In genomic region chr19:3194063-3194702, GRCh38 we compare ENCODE assay signal across 1 cellular context.
TF ChIP-seq lines count a peak whose summit lies in the region.

No MANE protein-coding gene starts in this region.

TF ChIP-seq in K562, 482 proteins besides CTCF, POLR2A, EP300 and RAD21 (continues in another document):
- TF ChIP-seq ZNF589 (CRISPR knock-in tag; IDR thresholded peaks at IDR 0.05; ENCODE audit: low read depth) (no peak), SIN3B (IDR thresholded peaks at IDR 0.05; ENCODE audit: low read depth) (no peak), HDAC8 (tag; IDR thresholded peaks at IDR 0.05) (peak; percentile 33; the same call in 1 of the 2 replicates), ARNT (IDR thresholded peaks at IDR 0.05) (peak; percentile 15 to 68; a peak in 1 of 4 replicates), NFATC3 (IDR thresholded peaks at IDR 0.05) (peak; percentile 81; the same call in 1 of the 2 replicates), MAX (CRISPR knock-in tag; IDR thresholded peaks at IDR 0.05) (0 out of 2 replicates have a peak, but pooled peaks have one; percentile 2), NFRKB (IDR thresholded peaks at IDR 0.05; ENCODE audit: low read depth) (0 out of 2 replicates have a peak, but pooled peaks have one; percentile 49), ETV5 (CRISPR knock-in tag; IDR thresholded peaks at IDR 0.05; ENCODE audit: low read depth) (no peak), ATF7 (IDR thresholded peaks at IDR 0.05) (peak; percentile 49), ZNF24 (IDR thresholded peaks at IDR 0.05) (peak; percentile 72; the same call in 1 of the 2 replicates), GABPB1 (CRISPR knock-in tag; IDR thresholded peaks at IDR 0.05) (peak; percentile 57; the same call in 1 of the 2 replicates), CXXC5 (CRISPR knock-in tag; IDR thresholded peaks at IDR 0.05) (peak; percentile 51; the same call in 1 of the 2 replicates), ADNP (tag; IDR thresholded peaks at IDR 0.05) (peak; percentile 94), ARID2 (IDR thresholded peaks at IDR 0.05) (no peak), TAL1 (IDR thresholded peaks at IDR 0.05) (peak; percentile 86), CHD1 (IDR thresholded peaks at IDR 0.05; ENCODE audit: low read length) (peak; percentile 33), ESRRA (IDR thresholded peaks at IDR 0.05; ENCODE audit: borderline replicate concordance, low read depth) (0 out of 2 replicates have a peak, but pooled peaks have one; percentile 8), SNIP1 (IDR thresholded peaks at IDR 0.05; ENCODE audit: low read depth) (no peak), ZNF316 (IDR thresholded peaks at IDR 0.05) (no peak), ZFP36 (IDR thresholded peaks at IDR 0.05; ENCODE audit: low read depth, low read length, partially characterized antibody) (peak; percentile 19), HOXB6 (CRISPR knock-in tag; IDR thresholded peaks at IDR 0.05; ENCODE audit: borderline replicate concordance) (no peak), SIX5 (IDR thresholded peaks at IDR 0.05; ENCODE audit: borderline replicate concordance in 1 of 2, insufficient read depth in 1 of 2, low read depth in 1 of 2, low read length in 2 of 2) (no peak), LEF1 (IDR thresholded peaks at IDR 0.05) (peak; percentile 51; the same call in 1 of the 2 replicates), SOX6 (IDR thresholded peaks at IDR 0.05) (peak; percentile 72), HCFC1 (IDR thresholded peaks at IDR 0.05; ENCODE audit: low read depth, low read length) (peak; percentile 31; the same call in 1 of the 2 replicates), CREB3L1 (IDR thresholded peaks at IDR 0.05; ENCODE audit: borderline replicate concordance, low read depth) (peak; percentile 48; the same call in 1 of the 2 replicates), CREB1 (IDR thresholded peaks at IDR 0.05) (no peak), CREB1 (CRISPR knock-in tag; IDR thresholded peaks at IDR 0.05) (peak; percentile 43; the same call in 1 of the 2 replicates), PKNOX1 (IDR thresholded peaks at IDR 0.05) (0 out of 2 replicates have a peak, but pooled peaks have one; percentile 2), RAD51 (IDR thresholded peaks at IDR 0.05; ENCODE audit: borderline replicate concordance, low read depth) (0 out of 2 replicates have a peak, but pooled peaks have one; percentile 5), MIER1 (IDR thresholded peaks at IDR 0.05; ENCODE audit: low read depth) (no peak), TEAD1 (CRISPR knock-in tag; IDR thresholded peaks at IDR 0.05) (peak in 1 of 2 experiments; percentile 47; a peak in 1 of 4 replicates), SMARCA4 (IDR thresholded peaks at IDR 0.05) (peak; percentile 75), SIN3A (IDR thresholded peaks at IDR 0.05; ENCODE audit: borderline replicate concordance in 2 of 2, control insufficient read depth in 1 of 2, low read depth in 2 of 2, low read length in 2 of 2) (peak in 1 of 2 experiments; percentile 49; a peak in 1 of 4 replicates), MECOM (CRISPR knock-in tag; IDR thresholded peaks at IDR 0.05) (no peak), ZNF384 (IDR thresholded peaks at IDR 0.05; ENCODE audit: low read depth, low read length) (peak; percentile 88), ARID1B (IDR thresholded peaks at IDR 0.05) (peak; percentile 91), CHD2 (IDR thresholded peaks at IDR 0.05; ENCODE audit: low read depth, low read length) (no peak), GATAD2B (IDR thresholded peaks at IDR 0.05; ENCODE audit: borderline replicate concordance) (no peak), MAFK (IDR thresholded peaks at IDR 0.05; ENCODE audit: low read length) (peak; percentile 11; the same call in 1 of the 2 replicates), YY1 (IDR thresholded peaks at IDR 0.05; ENCODE audit: borderline replicate concordance in 1 of 3, control insufficient read depth in 1 of 3, extremely low read depth in 1 of 3, insufficient read depth in 3 of 3, insufficient read length in 1 of 3, insufficient replicate concordance in 2 of 3, low read depth in 1 of 3, low read length in 2 of 3) (peak in 2 of 3 experiments; percentile 19 to 33), FOXM1 (IDR thresholded peaks at IDR 0.05; ENCODE audit: low read depth) (peak; percentile 72), FOXM1 (CRISPR knock-in tag; IDR thresholded peaks at IDR 0.05; ENCODE audit: low read depth) (no peak), TRIM24 (IDR thresholded peaks at IDR 0.05) (peak; percentile 62 to 70; a peak in 2 of 4 replicates), GATA2 (CRISPR knock-in tag; IDR thresholded peaks at IDR 0.05) (peak; percentile 54; the same call in 1 of the 2 replicates), CBFA2T3 (IDR thresholded peaks at IDR 0.05) (peak; percentile 93), STAT5A (IDR thresholded peaks at IDR 0.05; ENCODE audit: borderline replicate concordance, low read length) (peak; percentile 63; the same call in 1 of the 2 replicates)
- TF ChIP-seq, protein P1, sequence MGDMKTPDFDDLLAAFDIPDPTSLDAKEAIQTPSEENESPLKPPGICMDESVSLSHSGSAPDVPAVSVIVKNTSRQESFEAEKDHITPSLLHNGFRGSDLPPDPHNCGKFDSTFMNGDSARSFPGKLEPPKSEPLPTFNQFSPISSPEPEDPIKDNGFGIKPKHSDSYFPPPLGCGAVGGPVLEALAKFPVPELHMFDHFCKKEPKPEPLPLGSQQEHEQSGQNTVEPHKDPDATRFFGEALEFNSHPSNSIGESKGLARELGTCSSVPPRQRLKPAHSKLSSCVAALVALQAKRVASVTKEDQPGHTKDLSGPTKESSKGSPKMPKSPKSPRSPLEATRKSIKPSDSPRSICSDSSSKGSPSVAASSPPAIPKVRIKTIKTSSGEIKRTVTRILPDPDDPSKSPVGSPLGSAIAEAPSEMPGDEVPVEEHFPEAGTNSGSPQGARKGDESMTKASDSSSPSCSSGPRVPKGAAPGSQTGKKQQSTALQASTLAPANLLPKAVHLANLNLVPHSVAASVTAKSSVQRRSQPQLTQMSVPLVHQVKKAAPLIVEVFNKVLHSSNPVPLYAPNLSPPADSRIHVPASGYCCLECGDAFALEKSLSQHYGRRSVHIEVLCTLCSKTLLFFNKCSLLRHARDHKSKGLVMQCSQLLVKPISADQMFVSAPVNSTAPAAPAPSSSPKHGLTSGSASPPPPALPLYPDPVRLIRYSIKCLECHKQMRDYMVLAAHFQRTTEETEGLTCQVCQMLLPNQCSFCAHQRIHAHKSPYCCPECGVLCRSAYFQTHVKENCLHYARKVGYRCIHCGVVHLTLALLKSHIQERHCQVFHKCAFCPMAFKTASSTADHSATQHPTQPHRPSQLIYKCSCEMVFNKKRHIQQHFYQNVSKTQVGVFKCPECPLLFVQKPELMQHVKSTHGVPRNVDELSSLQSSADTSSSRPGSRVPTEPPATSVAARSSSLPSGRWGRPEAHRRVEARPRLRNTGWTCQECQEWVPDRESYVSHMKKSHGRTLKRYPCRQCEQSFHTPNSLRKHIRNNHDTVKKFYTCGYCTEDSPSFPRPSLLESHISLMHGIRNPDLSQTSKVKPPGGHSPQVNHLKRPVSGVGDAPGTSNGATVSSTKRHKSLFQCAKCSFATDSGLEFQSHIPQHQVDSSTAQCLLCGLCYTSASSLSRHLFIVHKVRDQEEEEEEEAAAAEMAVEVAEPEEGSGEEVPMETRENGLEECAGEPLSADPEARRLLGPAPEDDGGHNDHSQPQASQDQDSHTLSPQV (IDR thresholded peaks at IDR 0.05): peak; percentile 68; the same call in 1 of the 2 replicates
- TF ChIP-seq, protein P2, sequence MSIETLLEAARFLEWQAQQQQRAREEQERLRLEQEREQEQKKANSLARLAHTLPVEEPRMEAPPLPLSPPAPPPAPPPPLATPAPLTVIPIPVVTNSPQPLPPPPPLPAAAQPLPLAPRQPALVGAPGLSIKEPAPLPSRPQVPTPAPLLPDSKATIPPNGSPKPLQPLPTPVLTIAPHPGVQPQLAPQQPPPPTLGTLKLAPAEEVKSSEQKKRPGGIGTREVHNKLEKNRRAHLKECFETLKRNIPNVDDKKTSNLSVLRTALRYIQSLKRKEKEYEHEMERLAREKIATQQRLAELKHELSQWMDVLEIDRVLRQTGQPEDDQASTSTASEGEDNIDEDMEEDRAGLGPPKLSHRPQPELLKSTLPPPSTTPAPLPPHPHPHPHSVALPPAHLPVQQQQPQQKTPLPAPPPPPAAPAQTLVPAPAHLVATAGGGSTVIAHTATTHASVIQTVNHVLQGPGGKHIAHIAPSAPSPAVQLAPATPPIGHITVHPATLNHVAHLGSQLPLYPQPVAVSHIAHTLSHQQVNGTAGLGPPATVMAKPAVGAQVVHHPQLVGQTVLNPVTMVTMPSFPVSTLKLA (conservative IDR thresholded peaks at IDR 0.05): peak; percentile 59 to 71; a peak in 3 of 4 replicates
- TF ChIP-seq, protein P3, sequence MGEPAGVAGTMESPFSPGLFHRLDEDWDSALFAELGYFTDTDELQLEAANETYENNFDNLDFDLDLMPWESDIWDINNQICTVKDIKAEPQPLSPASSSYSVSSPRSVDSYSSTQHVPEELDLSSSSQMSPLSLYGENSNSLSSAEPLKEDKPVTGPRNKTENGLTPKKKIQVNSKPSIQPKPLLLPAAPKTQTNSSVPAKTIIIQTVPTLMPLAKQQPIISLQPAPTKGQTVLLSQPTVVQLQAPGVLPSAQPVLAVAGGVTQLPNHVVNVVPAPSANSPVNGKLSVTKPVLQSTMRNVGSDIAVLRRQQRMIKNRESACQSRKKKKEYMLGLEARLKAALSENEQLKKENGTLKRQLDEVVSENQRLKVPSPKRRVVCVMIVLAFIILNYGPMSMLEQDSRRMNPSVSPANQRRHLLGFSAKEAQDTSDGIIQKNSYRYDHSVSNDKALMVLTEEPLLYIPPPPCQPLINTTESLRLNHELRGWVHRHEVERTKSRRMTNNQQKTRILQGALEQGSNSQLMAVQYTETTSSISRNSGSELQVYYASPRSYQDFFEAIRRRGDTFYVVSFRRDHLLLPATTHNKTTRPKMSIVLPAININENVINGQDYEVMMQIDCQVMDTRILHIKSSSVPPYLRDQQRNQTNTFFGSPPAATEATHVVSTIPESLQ (CRISPR knock-in tag; IDR thresholded peaks at IDR 0.05): no peak
- TF ChIP-seq, protein P4, sequence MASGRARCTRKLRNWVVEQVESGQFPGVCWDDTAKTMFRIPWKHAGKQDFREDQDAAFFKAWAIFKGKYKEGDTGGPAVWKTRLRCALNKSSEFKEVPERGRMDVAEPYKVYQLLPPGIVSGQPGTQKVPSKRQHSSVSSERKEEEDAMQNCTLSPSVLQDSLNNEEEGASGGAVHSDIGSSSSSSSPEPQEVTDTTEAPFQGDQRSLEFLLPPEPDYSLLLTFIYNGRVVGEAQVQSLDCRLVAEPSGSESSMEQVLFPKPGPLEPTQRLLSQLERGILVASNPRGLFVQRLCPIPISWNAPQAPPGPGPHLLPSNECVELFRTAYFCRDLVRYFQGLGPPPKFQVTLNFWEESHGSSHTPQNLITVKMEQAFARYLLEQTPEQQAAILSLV (tag; IDR thresholded peaks at IDR 0.05): 0 out of 2 replicates have a peak, but pooled peaks have one; percentile 24
- TF ChIP-seq, protein P5, sequence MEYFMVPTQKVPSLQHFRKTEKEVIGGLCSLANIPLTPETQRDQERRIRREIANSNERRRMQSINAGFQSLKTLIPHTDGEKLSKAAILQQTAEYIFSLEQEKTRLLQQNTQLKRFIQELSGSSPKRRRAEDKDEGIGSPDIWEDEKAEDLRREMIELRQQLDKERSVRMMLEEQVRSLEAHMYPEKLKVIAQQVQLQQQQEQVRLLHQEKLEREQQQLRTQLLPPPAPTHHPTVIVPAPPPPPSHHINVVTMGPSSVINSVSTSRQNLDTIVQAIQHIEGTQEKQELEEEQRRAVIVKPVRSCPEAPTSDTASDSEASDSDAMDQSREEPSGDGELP (CRISPR knock-in tag; IDR thresholded peaks at IDR 0.05; ENCODE audit: borderline replicate concordance): peak; percentile 71
- TF ChIP-seq, protein P6, sequence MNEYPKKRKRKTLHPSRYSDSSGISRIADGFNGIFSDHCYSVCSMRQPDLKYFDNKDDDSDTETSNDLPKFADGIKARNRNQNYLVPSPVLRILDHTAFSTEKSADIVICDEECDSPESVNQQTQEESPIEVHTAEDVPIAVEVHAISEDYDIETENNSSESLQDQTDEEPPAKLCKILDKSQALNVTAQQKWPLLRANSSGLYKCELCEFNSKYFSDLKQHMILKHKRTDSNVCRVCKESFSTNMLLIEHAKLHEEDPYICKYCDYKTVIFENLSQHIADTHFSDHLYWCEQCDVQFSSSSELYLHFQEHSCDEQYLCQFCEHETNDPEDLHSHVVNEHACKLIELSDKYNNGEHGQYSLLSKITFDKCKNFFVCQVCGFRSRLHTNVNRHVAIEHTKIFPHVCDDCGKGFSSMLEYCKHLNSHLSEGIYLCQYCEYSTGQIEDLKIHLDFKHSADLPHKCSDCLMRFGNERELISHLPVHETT (CRISPR knock-in tag; conservative IDR thresholded peaks at IDR 0.05 in 1 of 2, IDR thresholded peaks at IDR 0.05 in 1 of 2): peak in 1 of 2 experiments; percentile 41; a peak in 1 of 4 replicates
